ENCODE assay signal across 1 cellular context in genomic region chr4:127896069-127896468, GRCh38.
A peak's percentile ranks its signal among the peaks of the same experiment; 100 is the strongest.
TF ChIP-seq lines count a peak whose summit lies in the region.

No MANE protein-coding gene starts in this region.

TF ChIP-seq in GM12878, 131 proteins besides CTCF, POLR2A, EP300 and RAD21 (continued from another document):
- peak; percentile 37; the same call in 1 of the 2 replicates for TF ChIP-seq PKNOX1 (IDR thresholded peaks at IDR 0.05)
